In genomic region chr3:176167272-176167671, GRCh38 we compare ENCODE assay signal across 25 cellular contexts.
DNase-seq lines count a peak whose midpoint lies in the region; ATAC-seq and TF ChIP-seq lines count a peak whose summit lies in the region.
"Had no signal": no experiment of that assay in that cellular context is flagged by ENCODE, and none has a peak within 500 bp of the region (broad histone marks: within the 10 kb centered on the region; RNA-seq: fewer than 3 reads in every experiment).

No MANE protein-coding gene starts in this region.

- peaks cover 20% of the 10 kb centered on the region for H3K4me1 ChIP-seq in PC-9 (replicated peaks; ENCODE audit: insufficient read depth)
- H3K4me1 ChIP-seq in uterus = no peaks in the 10 kb centered on the region
- H3K4me1 ChIP-seq in gastrocnemius medialis = no peaks in the 10 kb centered on the region
- H3K4me1 ChIP-seq: BE2C, upper lobe of left lung had no signal

- H4K20me1 ChIP-seq in PC-9 (ENCODE audit: insufficient read depth) = no peaks in the 10 kb centered on the region

- H3K4me3 ChIP-seq in LNCaP clone FGC (ENCODE audit: low read depth, low read length) = no peak overlapping the region
- H3K4me3 ChIP-seq in PC-9 = no peak overlapping the region
- H3K4me3 ChIP-seq in kidney epithelial cell (ENCODE audit: low read depth, low read length) = no peak overlapping the region
- H3K4me3 ChIP-seq in coronary artery = no peak overlapping the region
- no peak overlapping the region for H3K4me3 ChIP-seq in uterus
- H3K4me3 ChIP-seq in gastrocnemius medialis = no peak overlapping the region
- H3K4me3 ChIP-seq: lung, ovary, upper lobe of left lung had no signal

- H3K4me1 Mint-ChIP-seq in Calu3 (ENCODE audit: low read depth, unreplicated experiment) = peaks cover 28% of the 10 kb centered on the region
- H3K4me1 Mint-ChIP-seq: activated naive CD8-positive, alpha-beta T cell treated with anti-CD3 and anti-CD28 coated beads, Interleukin-2, amount 50 U/mL, for 24 hours; CD8-positive, alpha-beta memory T cell; central memory CD8-positive, alpha-beta T cell had no signal

- peak; percentile 78 for DNase-seq in Calu3
- DNase-seq in LNCaP clone FGC (ENCODE audit: low read depth) = peak; percentile 94
- peak; percentile 50 to 99 for DNase-seq in PC-9
- DNase-seq in kidney epithelial cell (ENCODE audit: low read depth) = peak; percentile 21
- no peak for DNase-seq in NCI-H1417 treated with DMSO at 0.1 percent for 48 hours (lab: John Stamatoyannopoulos, UW)
- no peak for DNase-seq in coronary artery (ENCODE audit: low spot score)
- no peak for DNase-seq in uterus
- no peak for DNase-seq in gastrocnemius medialis
- DNase-seq: activated CD4-positive, alpha-beta T cell treated with anti-CD3 and anti-CD28 coated beads for 48 hours; activated gamma-delta T cell; activated naive CD8-positive, alpha-beta T cell treated with anti-CD3 and anti-CD28 coated beads, Interleukin-2, amount 50 U/mL, for 24 hours; activated T-cell treated with anti-CD3 and anti-CD28 coated beads, Interleukin-2, amount 50 U/mL, for 24 hours; BE2C; CD8-positive, alpha-beta memory T cell; glutamatergic neuron; H9; kidney; NCI-H1694; NCI-H226; ovary; stimulated activated CD4-positive, alpha-beta T cell treated with anti-CD3 and anti-CD28 coated beads, Interleukin-2, amount 100 ng/mL, for 48 hours; upper lobe of left lung had no signal

- peaks cover 5% of the 10 kb centered on the region for H3K36me3 Mint-ChIP-seq in Calu3 (ENCODE audit: insufficient read depth, unreplicated experiment)
- H3K36me3 Mint-ChIP-seq: CD8-positive, alpha-beta memory T cell had no signal

- ATAC-seq in gastrocnemius medialis = no peak
- ATAC-seq: activated naive CD8-positive, alpha-beta T cell treated with anti-CD3 and anti-CD28 coated beads, Interleukin-2, amount 50 U/mL, for 24 hours had no signal

- POLR2A ChIA-PET in PC-9 (lab: Charles Lee; ENCODE audit: unreplicated experiment) = no interaction called here

- no peaks in the 10 kb centered on the region for H3K36me3 ChIP-seq in PC-9 (ENCODE audit: low read depth)
- no peaks in the 10 kb centered on the region for H3K36me3 ChIP-seq in kidney epithelial cell (ENCODE audit: control insufficient read depth, insufficient read depth, low read length)
- H3K36me3 ChIP-seq in uterus = no peaks in the 10 kb centered on the region
- no peaks in the 10 kb centered on the region for H3K36me3 ChIP-seq in gastrocnemius medialis
- H3K36me3 ChIP-seq: BE2C, ovary, upper lobe of left lung had no signal

- peak overlapping the region; percentile 18 for H3K4me2 ChIP-seq in PC-9
- H3K4me2 ChIP-seq: KMS-11 had no signal

- intact Hi-C loops in Calu3 (cut with micrococcal nuclease; ENCODE audit: unreplicated experiment) = loop anchor here (5.0 kb wide), 2 partner anchors 955 to 1310 kb away; partner anchors contain the start of gene NAALADL2
- intact Hi-C loops in PC-9 (cut with micrococcal nuclease; ENCODE audit: unreplicated experiment) = loop anchor here (5.0 kb wide), 1 partner anchor 1310 kb away; the partner anchor contains the start of gene NAALADL2
- intact Hi-C loops in uterus (cut with DNase I; ENCODE audit: low total_unique reads) = no loop called here
- intact Hi-C loops in gastrocnemius medialis (cut with DNase I; ENCODE audit: low total_unique reads) = no loop called here

- H3K79me2 ChIP-seq in PC-9 (ENCODE audit: low read depth) = no peaks in the 10 kb centered on the region

- H3K27ac ChIP-seq in PC-9 (peak overlapping the region; percentile 30), coronary artery (no peak overlapping the region), uterus (no peak overlapping the region), gastrocnemius medialis (no peak overlapping the region)
- H3K27ac ChIP-seq: KMS-11, ovary, upper lobe of left lung had no signal

- TF ChIP-seq CTCF in Calu3 (IDR thresholded peaks at IDR 0.05; ENCODE audit: unreplicated experiment) (no peak), LNCaP clone FGC (IDR thresholded peaks at IDR 0.05; ENCODE audit: control insufficient read depth, extremely low read depth, insufficient read depth) (no peak), PC-9 (conservative IDR thresholded peaks at IDR 0.05) (no peak), kidney epithelial cell (IDR thresholded peaks at IDR 0.05; ENCODE audit: insufficient read depth, low read length, poor library complexity, severe bottlenecking) (no peak), coronary artery (IDR thresholded peaks at IDR 0.05) (no peak), uterus (IDR thresholded peaks at IDR 0.05) (no peak), gastrocnemius medialis (IDR thresholded peaks at IDR 0.05 in 4 of 5, conservative IDR thresholded peaks at IDR 0.05 in 1 of 5) (no peak)

- CTCF ChIA-PET in Calu3 (lab: Charles Lee) = no interaction called here
- CTCF ChIA-PET in PC-9 (lab: Charles Lee) = no interaction called here

- H3K9me2 ChIP-seq in PC-9 (ENCODE audit: insufficient read depth) = no peaks in the 10 kb centered on the region

- peaks cover 6% of the 10 kb centered on the region for H3K9me3 Mint-ChIP-seq in Calu3 (ENCODE audit: low read depth, unreplicated experiment)
- H3K9me3 Mint-ChIP-seq: H9 had no signal

- H2AFZ ChIP-seq in PC-9 = no peak overlapping the region

- H3K27me3 ChIP-seq in PC-9 (ENCODE audit: insufficient read depth, low read depth) = no peaks in the 10 kb centered on the region
- no peaks in the 10 kb centered on the region for H3K27me3 ChIP-seq in kidney epithelial cell (ENCODE audit: control insufficient read depth, insufficient read depth, low read length)
- no peaks in the 10 kb centered on the region for H3K27me3 ChIP-seq in uterus
- no peaks in the 10 kb centered on the region for H3K27me3 ChIP-seq in gastrocnemius medialis
- H3K27me3 ChIP-seq: BE2C, ovary, upper lobe of left lung had no signal

- no peaks in the 10 kb centered on the region for H3F3A ChIP-seq in PC-9 (ENCODE audit: insufficient read depth, low read depth)

- TF ChIP-seq POLR2A in uterus (IDR thresholded peaks at IDR 0.05) (no peak), gastrocnemius medialis (IDR thresholded peaks at IDR 0.05) (no peak)

- peak overlapping the region; percentile 15 for H3K4me3 Mint-ChIP-seq in Calu3 (ENCODE audit: low read depth, unreplicated experiment)
- H3K4me3 Mint-ChIP-seq: activated naive CD8-positive, alpha-beta T cell treated with anti-CD3 and anti-CD28 coated beads, Interleukin-2, amount 50 U/mL, for 24 hours; activated T-cell treated with anti-CD3 and anti-CD28 coated beads, Interleukin-2, amount 50 U/mL, for 24 hours; CD8-positive, alpha-beta memory T cell; central memory CD8-positive, alpha-beta T cell; H9 had no signal

- H3K9me3 ChIP-seq in PC-9 (ENCODE audit: insufficient read depth, low read depth) = no peaks in the 10 kb centered on the region; the same call in 1 of the 2 replicates
- no peaks in the 10 kb centered on the region for H3K9me3 ChIP-seq in uterus
- no peaks in the 10 kb centered on the region for H3K9me3 ChIP-seq in gastrocnemius medialis
- H3K9me3 ChIP-seq: BE2C, ovary, upper lobe of left lung had no signal

- no peaks in the 10 kb centered on the region for H3K27me3 Mint-ChIP-seq in Calu3 (ENCODE audit: unreplicated experiment)
- H3K27me3 Mint-ChIP-seq: activated naive CD8-positive, alpha-beta T cell treated with anti-CD3 and anti-CD28 coated beads, Interleukin-2, amount 50 U/mL, for 24 hours; activated T-cell treated with anti-CD3 and anti-CD28 coated beads, Interleukin-2, amount 50 U/mL, for 24 hours; CD8-positive, alpha-beta memory T cell; central memory CD8-positive, alpha-beta T cell had no signal

- H3K27ac Mint-ChIP-seq in Calu3 (ENCODE audit: unreplicated experiment) = peak overlapping the region; percentile 86
- H3K27ac Mint-ChIP-seq: activated naive CD8-positive, alpha-beta T cell treated with anti-CD3 and anti-CD28 coated beads, Interleukin-2, amount 50 U/mL, for 24 hours; activated T-cell treated with anti-CD3 and anti-CD28 coated beads, Interleukin-2, amount 50 U/mL, for 24 hours; CD8-positive, alpha-beta memory T cell; H9 had no signal

- in situ Hi-C loops in gastrocnemius medialis (cut with MboI; ENCODE audit: low sequenced_read_pairs in 4 of 4) = no loop called here

- BruUV-seq in Calu3 (replicated peaks; lab: Mats Ljungman, UMichigan) = no TSS peak
- BruUV-seq in PC-9 (replicated peaks; lab: Mats Ljungman, UMichigan) = no TSS peak

Comparison
In these comparisons a context has a peak if more than half of its experiments do, and no peak if none do; other contexts are left out.
1. DNase-seq: peak in Calu3 (single experiment), LNCaP clone FGC (single experiment), PC-9 (2 of 2) and kidney epithelial cell (single experiment); none in NCI-H1417 treated with DMSO at 0.1 percent for 48 hours (single experiment), coronary artery (single experiment), uterus (0 of 2) and gastrocnemius medialis (0 of 2).
2. intact Hi-C loops: an anchor here in Calu3 (5.0 kb wide) and PC-9 (5.0 kb wide); none called in uterus and gastrocnemius medialis.